Comparison of ENCODE assay signal across 1 cellular context in genomic region chr4:70239497-70239896, GRCh38.
TF ChIP-seq lines count a peak whose summit lies in the region.

No MANE protein-coding gene starts in this region.

TF ChIP-seq in HepG2, 621 proteins besides CTCF, POLR2A, EP300 and RAD21:
- 0 out of 2 replicates have a peak, but pooled peaks have one; percentile 19 for TF ChIP-seq PAXIP1 (CRISPR knock-in tag; conservative IDR thresholded peaks at IDR 0.05)
- peak; percentile 40; the same call in 1 of the 2 replicates for TF ChIP-seq NFIC (IDR thresholded peaks at IDR 0.05; ENCODE audit: low read length)
- peak; percentile 46; the same call in 1 of the 2 replicates for TF ChIP-seq ARID5B (CRISPR knock-in tag; IDR thresholded peaks at IDR 0.05)
- TF ChIP-seq NFKBIZ (CRISPR knock-in tag; IDR thresholded peaks at IDR 0.05), result no peak
- 0 out of 2 replicates have a peak, but pooled peaks have one; percentile 15 for TF ChIP-seq ISL2 (CRISPR knock-in tag; IDR thresholded peaks at IDR 0.05)
- peak; percentile 39; the same call in 1 of the 2 replicates for TF ChIP-seq SOX5 (CRISPR knock-in tag; IDR thresholded peaks at IDR 0.05; ENCODE audit: borderline replicate concordance)
- TF ChIP-seq PTBP1 (IDR thresholded peaks at IDR 0.05; ENCODE audit: low read depth, low read length, poor library complexity, severe bottlenecking), result no peak
- TF ChIP-seq IRF9 (CRISPR knock-in tag; IDR thresholded peaks at IDR 0.05; ENCODE audit: borderline replicate concordance), result no peak
- TF ChIP-seq SOX13 (IDR thresholded peaks at IDR 0.05), result no peak
- peak in 1 of 2 experiments; percentile 67; a peak in 2 of 4 replicates for TF ChIP-seq SOX13 (CRISPR knock-in tag; conservative IDR thresholded peaks at IDR 0.05 in 1 of 2, IDR thresholded peaks at IDR 0.05 in 1 of 2)
- peak; percentile 42; the same call in 1 of the 2 replicates for TF ChIP-seq NCOA2 (CRISPR knock-in tag; IDR thresholded peaks at IDR 0.05)
- TF ChIP-seq GATA4 (IDR thresholded peaks at IDR 0.05; ENCODE audit: borderline replicate concordance, low read depth), result peak; percentile 60; the same call in 1 of the 2 replicates
- no peak for TF ChIP-seq HES4 (CRISPR knock-in tag; IDR thresholded peaks at IDR 0.05; ENCODE audit: borderline replicate concordance)
- peak; percentile 64 for TF ChIP-seq PPARG (CRISPR knock-in tag; conservative IDR thresholded peaks at IDR 0.05)
